Comparison of ENCODE assay signal across 20 cellular contexts in the genomic region with DNA sequence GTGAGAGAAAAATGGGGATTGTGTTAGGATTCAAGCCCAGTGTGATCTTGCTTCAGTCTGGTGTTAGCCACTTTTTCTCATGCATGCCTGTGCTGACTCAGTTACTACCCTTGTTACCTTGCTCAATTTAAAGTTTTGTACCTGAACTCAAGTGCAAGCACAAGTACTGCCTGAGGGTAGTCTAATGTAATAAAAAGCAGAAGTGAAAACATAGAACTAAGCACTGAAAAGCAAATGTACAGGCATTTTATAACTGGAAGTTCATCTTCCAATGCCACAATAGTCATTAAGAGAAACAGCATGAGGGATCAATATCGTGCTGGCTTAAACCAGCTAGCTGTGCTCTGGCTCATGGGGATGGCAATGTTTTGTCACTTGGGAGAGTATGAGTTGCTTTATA. TPM values are rescaled to one million over a fixed set of nuclear protein-coding genes. Genes with fewer than 3 reads are reported as not detected.
A peak's percentile ranks its signal among the peaks of the same experiment; 100 is the strongest.
DNase-seq lines count a peak whose midpoint lies in the region; ATAC-seq and TF ChIP-seq lines count a peak whose summit lies in the region.
"Had no signal": no experiment of that assay in that cellular context is flagged by ENCODE, and none has a peak within 500 bp of the region (broad histone marks: within the 10 kb centered on the region; RNA-seq: fewer than 3 reads in every experiment).

No MANE protein-coding gene starts in this region.

- peak; percentile 51 for ATAC-seq in HG02623 (IDR thresholded peaks at IDR 0.05; ENCODE audit: unreplicated experiment)
- ATAC-seq in HG03442 (IDR thresholded peaks at IDR 0.05; ENCODE audit: unreplicated experiment), result peak; percentile 73
- peak; percentile 47 to 63 for ATAC-seq in stimulated activated naive B cell treated with anti-CD40 and anti-IgM and Interleukin-4, amounts not matched to agents 10 μg/mL and 1 μg/mL and 100 μg/mL, for 72 hours (replicated peaks)

- no peaks in the 10 kb centered on the region for H3K36me3 ChIP-seq in trophoblast cell (ENCODE audit: control insufficient read depth in 1 of 2, insufficient read depth in 2 of 2, low read length in 2 of 2)
- H3K36me3 ChIP-seq: ovary, stomach had no signal

- H2AK5ac ChIP-seq in trophoblast cell (ENCODE audit: low read length), result no peak overlapping the region

- no peaks in the 10 kb centered on the region for H3K79me1 ChIP-seq in trophoblast cell (ENCODE audit: low read length)

- H3K27me3 Mint-ChIP-seq in stimulated activated naive B cell treated with anti-CD40 and anti-IgM and Interleukin-4, amounts not matched to agents 10 μg/mL and 1 μg/mL and 100 μg/mL, for 72 hours, result no peaks in the 10 kb centered on the region
- H3K27me3 Mint-ChIP-seq in activated naive CD4-positive, alpha-beta T cell treated with anti-CD3 and anti-CD28 coated beads, Interleukin-2, amount 10 ng/mL, durations not matched to agents 7 days and 5 days, result peaks cover 8% of the 10 kb centered on the region
- no peaks in the 10 kb centered on the region for H3K27me3 Mint-ChIP-seq in HFFc6 (ENCODE audit: insufficient read depth)

- H3K23ac ChIP-seq in trophoblast cell (ENCODE audit: low read length), result no peak overlapping the region

- peak; percentile 14 for DNase-seq in SIG-M5 treated with dmso at 0.1 percent for 504 hours (lab: John Stamatoyannopoulos, UW; ENCODE audit: unreplicated experiment)
- no peak for DNase-seq in SIG-M5 (lab: John Stamatoyannopoulos, UW)
- DNase-seq in stimulated activated naive B cell treated with anti-CD40 and anti-IgM and Interleukin-4, amounts not matched to agents 10 μg/mL and 1 μg/mL and 100 μg/mL, for 72 hours, result no peak
- no peak for DNase-seq in activated naive CD4-positive, alpha-beta T cell treated with anti-CD3 and anti-CD28 coated beads, Interleukin-2, amount 10 ng/mL, durations not matched to agents 7 days and 5 days
- DNase-seq in trophoblast cell, result no peak
- no peak for DNase-seq in HFFc6
- DNase-seq: 8988T; activated CD4-positive, alpha-beta T cell treated with anti-CD3 and anti-CD28 coated beads for 4 hours; activated T-cell treated with anti-CD3 and anti-CD28 coated beads, Interleukin-2, amount 50 U/mL, for 48 hours; NCI-H146; NCI-H510A treated with DMSO at 0.1 percent for 48 hours; ovary; small intestine; stomach had no signal

- no peak overlapping the region for H3K4me3 ChIP-seq in trophoblast cell (ENCODE audit: low read depth, low read length)
- H3K4me3 ChIP-seq: GM23248, ovary, stomach had no signal

- no peaks in the 10 kb centered on the region for H3K79me2 ChIP-seq in trophoblast cell (ENCODE audit: control insufficient read depth, insufficient read depth, low read length, poor library complexity)

- no peak overlapping the region for H3K14ac ChIP-seq in trophoblast cell (ENCODE audit: low read length)

- no peaks in the 10 kb centered on the region for H3K4me1 ChIP-seq in trophoblast cell (ENCODE audit: control insufficient read depth in 1 of 2, insufficient read depth in 2 of 2, low read length in 2 of 2)
- H3K4me1 ChIP-seq: stomach had no signal

- no peak overlapping the region for H2BK12ac ChIP-seq in trophoblast cell (ENCODE audit: low read length)

- H2BK5ac ChIP-seq in trophoblast cell (ENCODE audit: low read depth, low read length, poor library complexity), result no peak overlapping the region

- no CpG with 5 or more reads among the region's 1 CpG for WGBS in trophoblast cell (ENCODE audit: extremely low coverage, insufficient coverage, insufficient read length)

- H3K4me2 ChIP-seq in trophoblast cell (ENCODE audit: low read length), result no peak overlapping the region

- H2BK120ac ChIP-seq in trophoblast cell (ENCODE audit: insufficient read depth, low read length, poor library complexity), result no peak overlapping the region

- H3K9me3 Mint-ChIP-seq in stimulated activated naive B cell treated with anti-CD40 and anti-IgM and Interleukin-4, amounts not matched to agents 10 μg/mL and 1 μg/mL and 100 μg/mL, for 72 hours, result no peaks in the 10 kb centered on the region
- H3K9me3 Mint-ChIP-seq in activated naive CD4-positive, alpha-beta T cell treated with anti-CD3 and anti-CD28 coated beads, Interleukin-2, amount 10 ng/mL, durations not matched to agents 7 days and 5 days, result no peaks in the 10 kb centered on the region
- H3K9me3 Mint-ChIP-seq in HFFc6, result peaks cover 15% of the 10 kb centered on the region
- H3K9me3 Mint-ChIP-seq: T-helper 1 cell treated with Interleukin-12 subunit alpha and Interleukin-12 subunit beta and Interleukin-4 antibody, amounts not matched to agents 30 μg/mL and 1 μg/mL, for 36 hours had no signal

- no peak overlapping the region for H3K4me3 Mint-ChIP-seq in stimulated activated naive B cell treated with anti-CD40 and anti-IgM and Interleukin-4, amounts not matched to agents 10 μg/mL and 1 μg/mL and 100 μg/mL, for 72 hours
- no peak overlapping the region for H3K4me3 Mint-ChIP-seq in activated naive CD4-positive, alpha-beta T cell treated with anti-CD3 and anti-CD28 coated beads, Interleukin-2, amount 10 ng/mL, durations not matched to agents 7 days and 5 days
- no peak overlapping the region for H3K4me3 Mint-ChIP-seq in HFFc6
- H3K4me3 Mint-ChIP-seq: T-helper 1 cell treated with Interleukin-12 subunit alpha and Interleukin-12 subunit beta and Interleukin-4 antibody, amounts not matched to agents 30 μg/mL and 1 μg/mL, for 36 hours had no signal

- no peak overlapping the region for H2AFZ ChIP-seq in trophoblast cell (ENCODE audit: insufficient read depth, low read length, poor library complexity)
- H2AFZ ChIP-seq: GM23248 had no signal

- no peak overlapping the region for H3K18ac ChIP-seq in trophoblast cell (ENCODE audit: low read length)

- CTCF ChIA-PET in activated naive CD4-positive, alpha-beta T cell treated with anti-CD3 and anti-CD28 coated beads, Interleukin-2, amount 10 ng/mL, durations not matched to agents 7 days and 5 days (lab: Charles Lee), result interaction anchor here (1.7 kb wide), 1 partner anchor 20 kb away, joined by 4 read pairs; no protein-coding TSS in a partner anchor

- H4K91ac ChIP-seq in trophoblast cell (ENCODE audit: low read depth, low read length), result no peak overlapping the region

- no peak overlapping the region for H4K12ac ChIP-seq in trophoblast cell (ENCODE audit: low read depth, low read length)

- H3K9ac ChIP-seq in trophoblast cell (ENCODE audit: low read length), result no peak overlapping the region
- H3K9ac ChIP-seq: GM23248 had no signal

- H3K9me3 ChIP-seq in trophoblast cell (ENCODE audit: insufficient read depth, low read depth, low read length), result no peaks in the 10 kb centered on the region
- H3K9me3 ChIP-seq: ovary, stomach had no signal

- no peak overlapping the region for H3K4ac ChIP-seq in trophoblast cell (ENCODE audit: low read depth, low read length)

- H3K27ac Mint-ChIP-seq in stimulated activated naive B cell treated with anti-CD40 and anti-IgM and Interleukin-4, amounts not matched to agents 10 μg/mL and 1 μg/mL and 100 μg/mL, for 72 hours, result no peak overlapping the region
- H3K27ac Mint-ChIP-seq in activated naive CD4-positive, alpha-beta T cell treated with anti-CD3 and anti-CD28 coated beads, Interleukin-2, amount 10 ng/mL, durations not matched to agents 7 days and 5 days, result no peak overlapping the region
- H3K27ac Mint-ChIP-seq in HFFc6, result no peak overlapping the region
- H3K27ac Mint-ChIP-seq: T-helper 1 cell treated with Interleukin-12 subunit alpha and Interleukin-12 subunit beta and Interleukin-4 antibody, amounts not matched to agents 30 μg/mL and 1 μg/mL, for 36 hours had no signal

- peaks cover 7% of the 10 kb centered on the region in 2 donors for H3K4me1 Mint-ChIP-seq in stimulated activated naive B cell treated with anti-CD40 and anti-IgM and Interleukin-4, amounts not matched to agents 10 μg/mL and 1 μg/mL and 100 μg/mL, for 72 hours
- no peaks in the 10 kb centered on the region for H3K4me1 Mint-ChIP-seq in activated naive CD4-positive, alpha-beta T cell treated with anti-CD3 and anti-CD28 coated beads, Interleukin-2, amount 10 ng/mL, durations not matched to agents 7 days and 5 days
- H3K4me1 Mint-ChIP-seq in HFFc6 (ENCODE audit: low read depth), result no peaks in the 10 kb centered on the region

- H4K8ac ChIP-seq in trophoblast cell (ENCODE audit: low read depth, low read length), result no peak overlapping the region

- TF ChIP-seq CTCF in HFFc6 (IDR thresholded peaks at IDR 0.05), result no peak

- H3K27ac ChIP-seq in trophoblast cell (ENCODE audit: low read depth, low read length), result no peak overlapping the region
- H3K27ac ChIP-seq: epithelial cell of prostate, GM23248, ovary, stomach had no signal

- no peaks in the 10 kb centered on the region for H3K36me3 Mint-ChIP-seq in stimulated activated naive B cell treated with anti-CD40 and anti-IgM and Interleukin-4, amounts not matched to agents 10 μg/mL and 1 μg/mL and 100 μg/mL, for 72 hours
- no peaks in the 10 kb centered on the region for H3K36me3 Mint-ChIP-seq in activated naive CD4-positive, alpha-beta T cell treated with anti-CD3 and anti-CD28 coated beads, Interleukin-2, amount 10 ng/mL, durations not matched to agents 7 days and 5 days
- no peaks in the 10 kb centered on the region for H3K36me3 Mint-ChIP-seq in HFFc6 (ENCODE audit: low read depth)

- no peaks in the 10 kb centered on the region for H3K27me3 ChIP-seq in trophoblast cell (ENCODE audit: insufficient read depth, low read length)
- H3K27me3 ChIP-seq: ovary, stomach had no signal

RNA-seq across cellular contexts. Expression of gene SLC35F1, which starts 48.6 kb away (rescaled TPM):
- 0.22 and 0.34 TPM in 2 replicates for polyA plus RNA-seq in trophoblast cell (2013)
- total RNA-seq in HFFc6 (2021; fragmentation: NEBNext Ultra II Directional; extraction: Animal tissue kit (Norgen Biotek cat#: 25700)), result not detected
- total RNA-seq: GM23248 had no signal
- polyA plus RNA-seq: GM23248, keratinocyte had no signal
